In the genomic region with DNA sequence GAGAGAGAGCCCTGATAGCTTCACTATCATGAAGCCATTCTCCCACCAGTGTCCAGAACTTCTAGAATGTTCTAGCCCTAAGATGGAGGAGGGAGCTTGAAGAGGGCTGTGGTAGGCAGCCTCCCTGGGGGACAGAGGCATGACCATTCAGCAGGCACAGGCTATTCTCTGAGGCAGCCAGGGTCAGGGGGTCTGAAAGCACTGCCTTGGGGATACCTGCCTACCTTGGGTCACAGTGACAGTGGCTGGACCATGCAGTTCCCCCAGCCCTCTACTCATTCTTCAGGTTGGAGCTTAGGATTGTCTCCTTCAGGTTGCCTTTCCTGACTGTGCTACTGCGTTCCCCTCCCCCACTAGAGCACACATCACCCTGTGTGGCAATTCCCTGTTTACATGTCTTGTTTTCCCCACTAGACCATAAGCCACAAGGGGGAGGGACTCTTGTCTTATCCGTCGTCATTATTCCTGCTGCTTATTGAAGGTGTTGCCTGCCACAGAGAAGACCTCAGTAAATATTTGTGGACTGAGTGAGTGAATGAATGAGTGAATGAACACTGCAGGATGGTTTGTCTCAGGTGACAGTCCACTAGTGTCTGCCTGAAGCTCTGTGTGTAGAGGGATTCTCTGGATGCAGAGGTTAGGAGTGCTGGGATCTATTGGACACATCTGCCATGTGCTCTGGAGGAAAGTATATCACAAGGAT, we compare ENCODE assay signal across 1 cellular context.
A peak's percentile ranks its signal among the peaks of the same experiment; 100 is the strongest.
TF ChIP-seq lines count a peak whose summit lies in the region.

No MANE protein-coding gene starts in this region.

TF ChIP-seq in HepG2, 621 proteins besides CTCF, POLR2A, EP300 and RAD21 (continued from another document and continues in another):
- TF ChIP-seq, protein P1, sequence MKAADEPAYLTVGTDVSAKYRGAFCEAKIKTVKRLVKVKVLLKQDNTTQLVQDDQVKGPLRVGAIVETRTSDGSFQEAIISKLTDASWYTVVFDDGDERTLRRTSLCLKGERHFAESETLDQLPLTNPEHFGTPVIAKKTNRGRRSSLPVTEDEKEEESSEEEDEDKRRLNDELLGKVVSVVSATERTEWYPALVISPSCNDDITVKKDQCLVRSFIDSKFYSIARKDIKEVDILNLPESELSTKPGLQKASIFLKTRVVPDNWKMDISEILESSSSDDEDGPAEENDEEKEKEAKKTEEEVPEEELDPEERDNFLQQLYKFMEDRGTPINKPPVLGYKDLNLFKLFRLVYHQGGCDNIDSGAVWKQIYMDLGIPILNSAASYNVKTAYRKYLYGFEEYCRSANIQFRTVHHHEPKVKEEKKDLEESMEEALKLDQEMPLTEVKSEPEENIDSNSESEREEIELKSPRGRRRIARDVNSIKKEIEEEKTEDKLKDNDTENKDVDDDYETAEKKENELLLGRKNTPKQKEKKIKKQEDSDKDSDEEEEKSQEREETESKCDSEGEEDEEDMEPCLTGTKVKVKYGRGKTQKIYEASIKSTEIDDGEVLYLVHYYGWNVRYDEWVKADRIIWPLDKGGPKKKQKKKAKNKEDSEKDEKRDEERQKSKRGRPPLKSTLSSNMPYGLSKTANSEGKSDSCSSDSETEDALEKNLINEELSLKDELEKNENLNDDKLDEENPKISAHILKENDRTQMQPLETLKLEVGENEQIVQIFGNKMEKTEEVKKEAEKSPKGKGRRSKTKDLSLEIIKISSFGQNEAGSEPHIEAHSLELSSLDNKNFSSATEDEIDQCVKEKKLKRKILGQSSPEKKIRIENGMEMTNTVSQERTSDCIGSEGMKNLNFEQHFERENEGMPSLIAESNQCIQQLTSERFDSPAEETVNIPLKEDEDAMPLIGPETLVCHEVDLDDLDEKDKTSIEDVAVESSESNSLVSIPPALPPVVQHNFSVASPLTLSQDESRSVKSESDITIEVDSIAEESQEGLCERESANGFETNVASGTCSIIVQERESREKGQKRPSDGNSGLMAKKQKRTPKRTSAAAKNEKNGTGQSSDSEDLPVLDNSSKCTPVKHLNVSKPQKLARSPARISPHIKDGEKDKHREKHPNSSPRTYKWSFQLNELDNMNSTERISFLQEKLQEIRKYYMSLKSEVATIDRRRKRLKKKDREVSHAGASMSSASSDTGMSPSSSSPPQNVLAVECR (CRISPR knock-in tag; IDR thresholded peaks at IDR 0.05; ENCODE audit: borderline replicate concordance), result peak; percentile 65; the same call in 1 of the 2 replicates
- TF ChIP-seq, protein P2, sequence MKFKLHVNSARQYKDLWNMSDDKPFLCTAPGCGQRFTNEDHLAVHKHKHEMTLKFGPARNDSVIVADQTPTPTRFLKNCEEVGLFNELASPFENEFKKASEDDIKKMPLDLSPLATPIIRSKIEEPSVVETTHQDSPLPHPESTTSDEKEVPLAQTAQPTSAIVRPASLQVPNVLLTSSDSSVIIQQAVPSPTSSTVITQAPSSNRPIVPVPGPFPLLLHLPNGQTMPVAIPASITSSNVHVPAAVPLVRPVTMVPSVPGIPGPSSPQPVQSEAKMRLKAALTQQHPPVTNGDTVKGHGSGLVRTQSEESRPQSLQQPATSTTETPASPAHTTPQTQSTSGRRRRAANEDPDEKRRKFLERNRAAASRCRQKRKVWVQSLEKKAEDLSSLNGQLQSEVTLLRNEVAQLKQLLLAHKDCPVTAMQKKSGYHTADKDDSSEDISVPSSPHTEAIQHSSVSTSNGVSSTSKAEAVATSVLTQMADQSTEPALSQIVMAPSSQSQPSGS (CRISPR knock-in tag; IDR thresholded peaks at IDR 0.05), result peak; percentile 75
- TF ChIP-seq SMC3 (IDR thresholded peaks at IDR 0.05; ENCODE audit: low read length) (no peak), RORA (CRISPR knock-in tag; IDR thresholded peaks at IDR 0.05) (no peak), TEAD3 (CRISPR knock-in tag; optimal IDR thresholded peaks at IDR 0.05; ENCODE audit: borderline replicate concordance) (peak; percentile 74), ZBTB7A (CRISPR knock-in tag; IDR thresholded peaks at IDR 0.05) (peak; percentile 36; the same call in 1 of the 2 replicates), FOXK1 (CRISPR knock-in tag; IDR thresholded peaks at IDR 0.05; ENCODE audit: borderline replicate concordance, low read depth) (peak; percentile 99), NR2F1 (CRISPR knock-in tag; IDR thresholded peaks at IDR 0.05) (peak in 1 of 2 experiments; percentile 60; a peak in 2 of 4 replicates), ZNF224 (CRISPR knock-in tag; IDR thresholded peaks at IDR 0.05) (no peak), NFE2L1 (CRISPR knock-in tag; IDR thresholded peaks at IDR 0.05; ENCODE audit: borderline replicate concordance) (no peak), ZBTB42 (CRISPR knock-in tag; IDR thresholded peaks at IDR 0.05) (no peak), ZNF350 (CRISPR knock-in tag; IDR thresholded peaks at IDR 0.05; ENCODE audit: borderline replicate concordance, low read depth) (peak; percentile 70; the same call in 1 of the 2 replicates), ZFP1 (CRISPR knock-in tag; IDR thresholded peaks at IDR 0.05) (0 out of 2 replicates have a peak, but pooled peaks have one; percentile 78), FOXO1 (CRISPR knock-in tag; IDR thresholded peaks at IDR 0.05) (peak; percentile 98), SOX13 (IDR thresholded peaks at IDR 0.05) (0 out of 2 replicates have a peak, but pooled peaks have one; percentile 30), SOX13 (CRISPR knock-in tag; conservative IDR thresholded peaks at IDR 0.05 in 1 of 2, IDR thresholded peaks at IDR 0.05 in 1 of 2) (peak in 1 of 2 experiments; percentile 83; a peak in 2 of 4 replicates), HHEX (CRISPR knock-in tag; IDR thresholded peaks at IDR 0.05) (peak; percentile 84), ASH2L (IDR thresholded peaks at IDR 0.05; ENCODE audit: insufficient read length, low read depth, low read length) (peak; percentile 34), RXRB (CRISPR knock-in tag; IDR thresholded peaks at IDR 0.05; ENCODE audit: borderline replicate concordance) (peak; percentile 87)
- TF ChIP-seq, protein P3, sequence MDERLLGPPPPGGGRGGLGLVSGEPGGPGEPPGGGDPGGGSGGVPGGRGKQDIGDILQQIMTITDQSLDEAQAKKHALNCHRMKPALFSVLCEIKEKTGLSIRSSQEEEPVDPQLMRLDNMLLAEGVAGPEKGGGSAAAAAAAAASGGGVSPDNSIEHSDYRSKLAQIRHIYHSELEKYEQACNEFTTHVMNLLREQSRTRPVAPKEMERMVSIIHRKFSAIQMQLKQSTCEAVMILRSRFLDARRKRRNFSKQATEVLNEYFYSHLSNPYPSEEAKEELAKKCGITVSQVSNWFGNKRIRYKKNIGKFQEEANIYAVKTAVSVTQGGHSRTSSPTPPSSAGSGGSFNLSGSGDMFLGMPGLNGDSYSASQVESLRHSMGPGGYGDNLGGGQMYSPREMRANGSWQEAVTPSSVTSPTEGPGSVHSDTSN (CRISPR knock-in tag; IDR thresholded peaks at IDR 0.05), result 0 out of 2 replicates have a peak, but pooled peaks have one; percentile 26
- TF ChIP-seq, protein P4, sequence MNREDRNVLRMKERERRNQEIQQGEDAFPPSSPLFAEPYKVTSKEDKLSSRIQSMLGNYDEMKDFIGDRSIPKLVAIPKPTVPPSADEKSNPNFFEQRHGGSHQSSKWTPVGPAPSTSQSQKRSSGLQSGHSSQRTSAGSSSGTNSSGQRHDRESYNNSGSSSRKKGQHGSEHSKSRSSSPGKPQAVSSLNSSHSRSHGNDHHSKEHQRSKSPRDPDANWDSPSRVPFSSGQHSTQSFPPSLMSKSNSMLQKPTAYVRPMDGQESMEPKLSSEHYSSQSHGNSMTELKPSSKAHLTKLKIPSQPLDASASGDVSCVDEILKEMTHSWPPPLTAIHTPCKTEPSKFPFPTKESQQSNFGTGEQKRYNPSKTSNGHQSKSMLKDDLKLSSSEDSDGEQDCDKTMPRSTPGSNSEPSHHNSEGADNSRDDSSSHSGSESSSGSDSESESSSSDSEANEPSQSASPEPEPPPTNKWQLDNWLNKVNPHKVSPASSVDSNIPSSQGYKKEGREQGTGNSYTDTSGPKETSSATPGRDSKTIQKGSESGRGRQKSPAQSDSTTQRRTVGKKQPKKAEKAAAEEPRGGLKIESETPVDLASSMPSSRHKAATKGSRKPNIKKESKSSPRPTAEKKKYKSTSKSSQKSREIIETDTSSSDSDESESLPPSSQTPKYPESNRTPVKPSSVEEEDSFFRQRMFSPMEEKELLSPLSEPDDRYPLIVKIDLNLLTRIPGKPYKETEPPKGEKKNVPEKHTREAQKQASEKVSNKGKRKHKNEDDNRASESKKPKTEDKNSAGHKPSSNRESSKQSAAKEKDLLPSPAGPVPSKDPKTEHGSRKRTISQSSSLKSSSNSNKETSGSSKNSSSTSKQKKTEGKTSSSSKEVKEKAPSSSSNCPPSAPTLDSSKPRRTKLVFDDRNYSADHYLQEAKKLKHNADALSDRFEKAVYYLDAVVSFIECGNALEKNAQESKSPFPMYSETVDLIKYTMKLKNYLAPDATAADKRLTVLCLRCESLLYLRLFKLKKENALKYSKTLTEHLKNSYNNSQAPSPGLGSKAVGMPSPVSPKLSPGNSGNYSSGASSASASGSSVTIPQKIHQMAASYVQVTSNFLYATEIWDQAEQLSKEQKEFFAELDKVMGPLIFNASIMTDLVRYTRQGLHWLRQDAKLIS (CRISPR knock-in tag; IDR thresholded peaks at IDR 0.05), result no peak
- TF ChIP-seq, protein P5, sequence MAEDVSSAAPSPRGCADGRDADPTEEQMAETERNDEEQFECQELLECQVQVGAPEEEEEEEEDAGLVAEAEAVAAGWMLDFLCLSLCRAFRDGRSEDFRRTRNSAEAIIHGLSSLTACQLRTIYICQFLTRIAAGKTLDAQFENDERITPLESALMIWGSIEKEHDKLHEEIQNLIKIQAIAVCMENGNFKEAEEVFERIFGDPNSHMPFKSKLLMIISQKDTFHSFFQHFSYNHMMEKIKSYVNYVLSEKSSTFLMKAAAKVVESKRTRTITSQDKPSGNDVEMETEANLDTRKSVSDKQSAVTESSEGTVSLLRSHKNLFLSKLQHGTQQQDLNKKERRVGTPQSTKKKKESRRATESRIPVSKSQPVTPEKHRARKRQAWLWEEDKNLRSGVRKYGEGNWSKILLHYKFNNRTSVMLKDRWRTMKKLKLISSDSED (CRISPR knock-in tag; IDR thresholded peaks at IDR 0.05), result no peak
- TF ChIP-seq, protein P6, sequence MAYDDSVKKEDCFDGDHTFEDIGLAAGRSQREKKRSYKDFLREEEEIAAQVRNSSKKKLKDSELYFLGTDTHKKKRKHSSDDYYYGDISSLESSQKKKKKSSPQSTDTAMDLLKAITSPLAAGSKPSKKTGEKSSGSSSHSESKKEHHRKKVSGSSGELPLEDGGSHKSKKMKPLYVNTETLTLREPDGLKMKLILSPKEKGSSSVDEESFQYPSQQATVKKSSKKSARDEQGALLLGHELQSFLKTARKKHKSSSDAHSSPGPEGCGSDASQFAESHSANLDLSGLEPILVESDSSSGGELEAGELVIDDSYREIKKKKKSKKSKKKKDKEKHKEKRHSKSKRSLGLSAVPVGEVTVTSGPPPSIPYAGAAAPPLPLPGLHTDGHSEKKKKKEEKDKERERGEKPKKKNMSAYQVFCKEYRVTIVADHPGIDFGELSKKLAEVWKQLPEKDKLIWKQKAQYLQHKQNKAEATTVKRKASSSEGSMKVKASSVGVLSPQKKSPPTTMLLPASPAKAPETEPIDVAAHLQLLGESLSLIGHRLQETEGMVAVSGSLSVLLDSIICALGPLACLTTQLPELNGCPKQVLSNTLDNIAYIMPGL (CRISPR knock-in tag; IDR thresholded peaks at IDR 0.05; ENCODE audit: borderline replicate concordance in 1 of 2, low read depth in 1 of 2), result peak in 1 of 2 experiments; percentile 41; a peak in 1 of 4 replicates
- TF ChIP-seq, protein P7, sequence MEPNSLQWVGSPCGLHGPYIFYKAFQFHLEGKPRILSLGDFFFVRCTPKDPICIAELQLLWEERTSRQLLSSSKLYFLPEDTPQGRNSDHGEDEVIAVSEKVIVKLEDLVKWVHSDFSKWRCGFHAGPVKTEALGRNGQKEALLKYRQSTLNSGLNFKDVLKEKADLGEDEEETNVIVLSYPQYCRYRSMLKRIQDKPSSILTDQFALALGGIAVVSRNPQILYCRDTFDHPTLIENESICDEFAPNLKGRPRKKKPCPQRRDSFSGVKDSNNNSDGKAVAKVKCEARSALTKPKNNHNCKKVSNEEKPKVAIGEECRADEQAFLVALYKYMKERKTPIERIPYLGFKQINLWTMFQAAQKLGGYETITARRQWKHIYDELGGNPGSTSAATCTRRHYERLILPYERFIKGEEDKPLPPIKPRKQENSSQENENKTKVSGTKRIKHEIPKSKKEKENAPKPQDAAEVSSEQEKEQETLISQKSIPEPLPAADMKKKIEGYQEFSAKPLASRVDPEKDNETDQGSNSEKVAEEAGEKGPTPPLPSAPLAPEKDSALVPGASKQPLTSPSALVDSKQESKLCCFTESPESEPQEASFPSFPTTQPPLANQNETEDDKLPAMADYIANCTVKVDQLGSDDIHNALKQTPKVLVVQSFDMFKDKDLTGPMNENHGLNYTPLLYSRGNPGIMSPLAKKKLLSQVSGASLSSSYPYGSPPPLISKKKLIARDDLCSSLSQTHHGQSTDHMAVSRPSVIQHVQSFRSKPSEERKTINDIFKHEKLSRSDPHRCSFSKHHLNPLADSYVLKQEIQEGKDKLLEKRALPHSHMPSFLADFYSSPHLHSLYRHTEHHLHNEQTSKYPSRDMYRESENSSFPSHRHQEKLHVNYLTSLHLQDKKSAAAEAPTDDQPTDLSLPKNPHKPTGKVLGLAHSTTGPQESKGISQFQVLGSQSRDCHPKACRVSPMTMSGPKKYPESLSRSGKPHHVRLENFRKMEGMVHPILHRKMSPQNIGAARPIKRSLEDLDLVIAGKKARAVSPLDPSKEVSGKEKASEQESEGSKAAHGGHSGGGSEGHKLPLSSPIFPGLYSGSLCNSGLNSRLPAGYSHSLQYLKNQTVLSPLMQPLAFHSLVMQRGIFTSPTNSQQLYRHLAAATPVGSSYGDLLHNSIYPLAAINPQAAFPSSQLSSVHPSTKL (CRISPR knock-in tag; IDR thresholded peaks at IDR 0.05), result peak; percentile 89
- TF ChIP-seq, protein P8, sequence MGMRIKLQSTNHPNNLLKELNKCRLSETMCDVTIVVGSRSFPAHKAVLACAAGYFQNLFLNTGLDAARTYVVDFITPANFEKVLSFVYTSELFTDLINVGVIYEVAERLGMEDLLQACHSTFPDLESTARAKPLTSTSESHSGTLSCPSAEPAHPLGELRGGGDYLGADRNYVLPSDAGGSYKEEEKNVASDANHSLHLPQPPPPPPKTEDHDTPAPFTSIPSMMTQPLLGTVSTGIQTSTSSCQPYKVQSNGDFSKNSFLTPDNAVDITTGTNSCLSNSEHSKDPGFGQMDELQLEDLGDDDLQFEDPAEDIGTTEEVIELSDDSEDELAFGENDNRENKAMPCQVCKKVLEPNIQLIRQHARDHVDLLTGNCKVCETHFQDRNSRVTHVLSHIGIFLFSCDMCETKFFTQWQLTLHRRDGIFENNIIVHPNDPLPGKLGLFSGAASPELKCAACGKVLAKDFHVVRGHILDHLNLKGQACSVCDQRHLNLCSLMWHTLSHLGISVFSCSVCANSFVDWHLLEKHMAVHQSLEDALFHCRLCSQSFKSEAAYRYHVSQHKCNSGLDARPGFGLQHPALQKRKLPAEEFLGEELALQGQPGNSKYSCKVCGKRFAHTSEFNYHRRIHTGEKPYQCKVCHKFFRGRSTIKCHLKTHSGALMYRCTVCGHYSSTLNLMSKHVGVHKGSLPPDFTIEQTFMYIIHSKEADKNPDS (CRISPR knock-in tag; IDR thresholded peaks at IDR 0.05), result no peak
